ENCODE assay signal across 8 cellular contexts in the genomic region with DNA sequence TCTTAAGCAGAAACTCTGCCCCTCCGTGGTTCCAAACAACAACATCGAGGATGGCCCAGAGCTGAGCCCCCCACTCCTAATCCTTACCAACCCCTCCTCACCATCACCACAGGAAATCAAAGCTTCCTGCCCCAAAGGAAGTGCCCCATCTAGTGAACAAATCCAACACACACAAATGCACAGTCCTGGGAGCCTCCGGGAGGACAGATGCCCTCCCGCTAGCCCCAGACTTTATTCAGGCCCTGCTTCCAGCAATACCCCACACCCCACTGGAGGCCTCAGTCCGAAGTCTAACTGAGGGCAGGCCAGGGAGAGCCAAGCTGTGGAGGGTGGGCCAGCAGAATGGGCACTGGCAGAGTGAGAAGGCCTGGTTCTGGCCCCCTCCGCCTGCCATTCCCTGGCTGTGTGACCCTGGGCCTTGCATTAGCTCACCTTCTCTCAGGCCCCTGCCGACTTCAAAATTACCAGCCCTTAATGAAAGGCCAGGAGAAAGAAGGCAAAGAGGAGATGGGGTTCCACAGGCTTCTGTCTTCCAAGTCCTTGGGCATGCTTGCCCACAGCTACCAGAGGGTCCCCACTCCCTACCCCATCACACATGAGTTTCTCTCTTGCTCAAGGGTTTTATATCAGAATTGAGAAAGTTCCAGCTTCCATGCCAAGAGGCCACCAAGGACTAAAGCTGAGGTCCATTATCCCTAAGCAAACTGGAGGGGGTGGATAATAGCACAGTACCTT. TPM values are rescaled to one million over a fixed set of nuclear protein-coding genes. Genes with fewer than 3 reads are reported as not detected.
A peak's percentile ranks its signal among the peaks of the same experiment; 100 is the strongest.
DNase-seq lines count a peak whose midpoint lies in the region; ATAC-seq, FAIRE-seq and TF ChIP-seq lines count a peak whose summit lies in the region.

No MANE protein-coding gene starts in this region.

- H3K4me1 Mint-ChIP-seq in GM23338, result peaks cover 75% of the 10 kb centered on the region

- peak; percentile 41 for DNase-seq in GM23338 (ENCODE audit: low spot score)
- no peak for DNase-seq in heart right ventricle
- DNase-seq in small intestine, result no peak
- DNase-seq in omental fat pad (ENCODE audit: low spot score), result no peak
- DNase-seq in HEK293T (ENCODE audit: extremely low spot score), result no peak
- DNase-seq in GF-D8 (lab: John Stamatoyannopoulos, UW), result no peak
- no peak for DNase-seq in midbrain (lab: John Stamatoyannopoulos, UW)

- H3K4me3 ChIP-seq in GM23338 (peak overlapping the region; percentile 87), WI38 (ENCODE audit: low read depth, low read length) (peak overlapping the region; percentile 87), heart right ventricle (peak overlapping the region in 9 of 10 donors; percentile 25 to 89 (median 82)), small intestine (ENCODE audit: low read depth in 1 of 2, low read length in 2 of 2) (peak overlapping the region in 1 of 2 donors; percentile 3)

- POLR2A ChIA-PET in HEK293T (lab: Yijun Ruan, JAX), result interaction anchor here (0.7 to 1.6 kb wide), 3 partner anchors 9 to 289 kb away, joined by 3 to 5 read pairs (median 5); no protein-coding TSS in a partner anchor

- peak overlapping the region; percentile 85 for H3K27ac Mint-ChIP-seq in GM23338

- H3K9me3 ChIP-seq in heart right ventricle (no peaks in the 10 kb centered on the region), small intestine (ENCODE audit: control insufficient read depth, low read depth) (no peaks in the 10 kb centered on the region)

- peaks cover 16% of the 10 kb centered on the region for H3K27me3 Mint-ChIP-seq in GM23338 (ENCODE audit: insufficient read depth, low read depth, poor library complexity)

- intact Hi-C loops in heart right ventricle (cut with DNase I), result loop anchor here in 2 of 10 donors (2.0 to 5.0 kb wide), 2 partner anchors 19 to 35 kb away; no protein-coding TSS in a partner anchor

- H3K4me2 ChIP-seq in GM23338, result peak overlapping the region; percentile 99

- H3K9me2 ChIP-seq in GM23338 (ENCODE audit: insufficient read depth), result 0 out of 2 replicates have a peak, but pooled peaks cover 3% of the 10 kb centered on the region

- peaks cover 11% of the 10 kb centered on the region for H3K36me3 Mint-ChIP-seq in GM23338 (ENCODE audit: low read depth)

- no peak for FAIRE-seq in small intestine (lab: Jason Lieb, UNC)

- H2AFZ ChIP-seq in GM23338, result no peak overlapping the region

- H3K79me2 ChIP-seq in GM23338 (replicated peaks; ENCODE audit: insufficient read depth), result peaks cover 62% of the 10 kb centered on the region

- peaks cover 17% of the 10 kb centered on the region for H3F3A ChIP-seq in GM23338 (replicated peaks; ENCODE audit: low read depth)

- H3K27ac ChIP-seq in GM23338 (ENCODE audit: low read depth) (peak overlapping the region; percentile 90), heart right ventricle (peak overlapping the region; percentile 55 to 100 (median 99)), small intestine (ENCODE audit: low read depth in 1 of 2, low read length in 1 of 2) (peak overlapping the region; percentile 46 to 93)

- ATAC-seq in GM23338 (no peak), heart right ventricle (no peak), omental fat pad (ENCODE audit: low FRiP score) (no peak)

- no peaks in the 10 kb centered on the region for H3K9me3 Mint-ChIP-seq in GM23338

- WGBS in heart right ventricle, 2 donors, result 24 to 30% methylated on average over 7 of the region's 7 CpGs
- WGBS in small intestine, 3 donors, result 31 to 59% (median 51%) methylated on average over 7 of the region's 7 CpGs

- CTCF ChIA-PET in HEK293T (lab: Yijun Ruan, JAX), result interaction anchor here (1.1 to 2.5 kb wide), 4 partner anchors 10 to 87 kb away, joined by 3 to 10 read pairs (median 6); partner anchors contain the start of gene VDR

- H3K27me3 ChIP-seq in GM23338 (ENCODE audit: insufficient read depth) (no peaks in the 10 kb centered on the region), heart right ventricle (no peaks in the 10 kb centered on the region), small intestine (ENCODE audit: control insufficient read depth in 2 of 2, insufficient read depth in 2 of 2, low read length in 2 of 2) (no peaks in the 10 kb centered on the region)

- TF ChIP-seq CTCF in GM23338 (conservative IDR thresholded peaks at IDR 0.05; ENCODE audit: low read depth in 2 of 2), result peak; percentile 34 to 37; a peak in 3 of 4 replicates
- TF ChIP-seq CTCF in WI38 (IDR thresholded peaks at IDR 0.05; ENCODE audit: low read depth, low read length), result no peak
- TF ChIP-seq CTCF in heart right ventricle (IDR thresholded peaks at IDR 0.05), result peak in 6 of 9 donors; percentile 15 to 47 (median 36)
- no peak for TF ChIP-seq CTCF in omental fat pad (IDR thresholded peaks at IDR 0.05)

- no peaks in the 10 kb centered on the region for H3K36me3 ChIP-seq in GM23338 (ENCODE audit: insufficient read depth)
- peaks cover 0 to 25% (median 0%) of the 10 kb centered on the region in 9 donors for H3K36me3 ChIP-seq in heart right ventricle
- H3K36me3 ChIP-seq in small intestine (ENCODE audit: control insufficient read depth in 2 of 2, insufficient read depth in 2 of 2, low read length in 2 of 2), result no peaks in the 10 kb centered on the region

- peaks cover 68% of the 10 kb centered on the region for H3K4me1 ChIP-seq in GM23338 (ENCODE audit: insufficient read depth)
- H3K4me1 ChIP-seq in heart right ventricle, result peaks cover 47 to 91% (median 84%) of the 10 kb centered on the region in 9 donors
- H3K4me1 ChIP-seq in small intestine (ENCODE audit: control insufficient read depth in 2 of 2, insufficient read depth in 1 of 2, low read depth in 1 of 2, low read length in 1 of 2), result peaks cover 0 to 41% of the 10 kb centered on the region in 2 donors

- peaks cover 10% of the 10 kb centered on the region for H4K20me1 ChIP-seq in GM23338 (replicated peaks; ENCODE audit: insufficient read depth)

- peak overlapping the region; percentile 80 for H3K4me3 Mint-ChIP-seq in GM23338

TF ChIP-seq in GM23338, 12 proteins besides CTCF, POLR2A, EP300 and RAD21 (continues in another document):
- TF ChIP-seq NANOG (IDR thresholded peaks at IDR 0.05; ENCODE audit: borderline replicate concordance) (no peak), ETS1 (IDR thresholded peaks at IDR 0.05) (no peak), EZH2phosphoT487 (IDR thresholded peaks at IDR 0.05; ENCODE audit: unreplicated experiment) (no peak), ZNF114 (CRISPR knock-in tag; IDR thresholded peaks at IDR 0.05) (no peak), EZH2 (IDR thresholded peaks at IDR 0.05; ENCODE audit: low read depth, unreplicated experiment) (no peak), CREB1 (CRISPR knock-in tag; IDR thresholded peaks at IDR 0.05; ENCODE audit: low read depth) (no peak)

TF ChIP-seq in HEK293T, 16 proteins besides CTCF, POLR2A, EP300 and RAD21:
- TF ChIP-seq LEF1 (IDR thresholded peaks at IDR 0.05; ENCODE audit: borderline replicate concordance), result no peak
- TF ChIP-seq NFRKB (IDR thresholded peaks at IDR 0.05), result no peak

RNA-seq across cellular contexts. Expression of gene HDAC7, which starts 2.3 kb away (rescaled TPM):
- total RNA-seq in GM23338 (2014; rRNA removed; shearing (Covaris generic)), result 55.1 and 60.1 TPM in 2 replicates
- polyA plus RNA-seq in GM23338 (2016; fragmentation: Nextera tagmentation; extraction: Ambion mirVana), result 37.3 and 41.3 TPM in 2 replicates
- total RNA-seq in heart right ventricle, result 10 to 100 TPM; 26.9 to 50.7 (median 38.5) TPM
- polyA plus RNA-seq in heart right ventricle, result 10 to 100 TPM; 40.4 to 75.6 TPM
- 10 to 100 TPM in 1 of 3 donors, 1 to 10 TPM in 2; 2.2 to 30.3 (median 6.2) TPM for polyA plus RNA-seq in small intestine
- total RNA-seq in omental fat pad, result 100 to 1,000 TPM in 1 of 4 donors, 10 to 100 TPM in 3; 40.3 to 102 (median 62.9) TPM

RNA-seq across cellular contexts. Expression of gene SLC48A1, which starts 44.4 kb away (rescaled TPM):
- 9.0 and 16.8 TPM in 2 replicates for total RNA-seq in GM23338 (2014; rRNA removed; shearing (Covaris generic))
- polyA plus RNA-seq in GM23338 (2016; fragmentation: Nextera tagmentation; extraction: Ambion mirVana) (5.8 TPM in 2 replicates), heart right ventricle (10 to 100 TPM; 12.6 to 26.2 TPM), small intestine (10 to 100 TPM in 1 of 3 donors, 1 to 10 TPM in 2; 5.1 to 12.1 (median 5.4) TPM)
- total RNA-seq in heart right ventricle (10 to 100 TPM; 18.6 to 31.9 (median 22.1) TPM), omental fat pad (10 to 100 TPM; 27.6 to 50.3 (median 48.1) TPM)

RNA-seq across cellular contexts. Expression of gene RAPGEF3, which starts 58.8 kb away (rescaled TPM):
- 10.4 and 11.8 TPM in 2 replicates for total RNA-seq in GM23338 (2014; rRNA removed; shearing (Covaris generic))
- polyA plus RNA-seq in GM23338 (2016; fragmentation: Nextera tagmentation; extraction: Ambion mirVana) (2.3 and 3.0 TPM in 2 replicates), heart right ventricle (100 to 1,000 TPM in 1 of 2 donors, 10 to 100 TPM in 1; 22.4 to 173 TPM), small intestine (10 to 100 TPM in 1 of 3 donors, 1 to 10 TPM in 2; 2.5 to 19.8 (median 2.7) TPM)
- total RNA-seq in heart right ventricle (10 to 100 TPM in 9 of 10 donors, 1 to 10 TPM in 1; 9.5 to 54.9 (median 19.8) TPM), omental fat pad (100 to 1,000 TPM in 1 of 4 donors, 10 to 100 TPM in 3; 24.2 to 270 (median 59.1) TPM)

Comparison
In these comparisons a context has a peak if more than half of its experiments do, and no peak if none do; other contexts are left out.
1. CTCF ChIP-seq: peak in GM23338 (2 of 2) and heart right ventricle (6 of 9); none in WI38 (single experiment) and omental fat pad (0 of 3).
2. Peak in every context shown above with its lines, with median percentiles within 50 percentile points of each other: H3K27ac ChIP-seq.